20 cellular contexts compared by ENCODE assay signal in genomic region chr5:79471556-79471955, GRCh38.
"Had no signal": no experiment of that assay in that cellular context is flagged by ENCODE, and none has a peak within 500 bp of the region (broad histone marks: within the 10 kb centered on the region; RNA-seq: fewer than 3 reads in every experiment).

No MANE protein-coding gene starts in this region.

- H3K36me3 Mint-ChIP-seq: naive B cell, type B pancreatic cell had no signal

- H3K27me3 Mint-ChIP-seq: activated T-helper 17 cell treated with anti-CD3 and anti-CD28 coated beads, Interleukin-2, amount 50 U/mL, for 72 hours; naive B cell; type B pancreatic cell had no signal

- H3K27ac ChIP-seq: coronary artery, gastroesophageal sphincter, prostate gland, sigmoid colon had no signal

- H3K4me1 Mint-ChIP-seq: activated T-helper 17 cell treated with anti-CD3 and anti-CD28 coated beads, Interleukin-2, amount 50 U/mL, for 72 hours; naive B cell had no signal

- H3K4me3 Mint-ChIP-seq: activated naive CD4-positive, alpha-beta T cell treated with anti-CD3 and anti-CD28 coated beads for 36 hours; activated T-helper 17 cell treated with anti-CD3 and anti-CD28 coated beads, Interleukin-2, amount 50 U/mL, for 72 hours; naive B cell; T-helper 17 cell; type B pancreatic cell had no signal

- H3K27ac Mint-ChIP-seq: activated naive CD4-positive, alpha-beta T cell treated with anti-CD3 and anti-CD28 coated beads for 36 hours; activated T-helper 17 cell treated with anti-CD3 and anti-CD28 coated beads, Interleukin-2, amount 50 U/mL, for 72 hours; naive B cell; T-helper 17 cell; type B pancreatic cell had no signal

- FAIRE-seq: TTC549 had no signal

- H3K9me3 ChIP-seq: gastroesophageal sphincter, prostate gland, sigmoid colon had no signal

- H3K36me3 ChIP-seq: gastroesophageal sphincter, prostate gland, sigmoid colon had no signal

- H3K27me3 ChIP-seq: gastroesophageal sphincter, sigmoid colon had no signal

- H3K4me1 ChIP-seq: gastroesophageal sphincter, prostate gland, sigmoid colon had no signal

- H3K4me3 ChIP-seq: coronary artery, gastroesophageal sphincter, lung, prostate gland, sigmoid colon had no signal

- H3K9me3 Mint-ChIP-seq: activated naive CD4-positive, alpha-beta T cell treated with anti-CD3 and anti-CD28 coated beads for 36 hours; activated T-helper 17 cell treated with anti-CD3 and anti-CD28 coated beads, Interleukin-2, amount 50 U/mL, for 72 hours; naive B cell; type B pancreatic cell had no signal

- DNase-seq: activated CD4-positive, alpha-beta T cell treated with anti-CD3 and anti-CD28 coated beads, Interleukin-2, amount 50 U/mL, for 1 hour; activated CD4-positive, CD25-positive, alpha-beta regulatory T cell; activated naive CD4-positive, alpha-beta T cell treated with anti-CD3 and anti-CD28 coated beads for 36 hours; activated T-cell treated with anti-CD3 and anti-CD28 coated beads for 4 hours; caudate nucleus; effector CD8-positive, alpha-beta T cell; kidney glomerular epithelial cell; naive B cell; occipital lobe; sigmoid colon; stimulated activated CD4-positive, alpha-beta T cell treated with anti-CD3 and anti-CD28 coated beads, Interleukin-12 subunit alpha, Interleukin-12 subunit beta, amount 100 ng/mL, for 4 hours; stimulated activated naive CD4-positive, alpha-beta T cell treated with Interleukin-2 at 50 U/mL for 16 hours; T-helper 17 cell had no signal
